In the genomic region with DNA sequence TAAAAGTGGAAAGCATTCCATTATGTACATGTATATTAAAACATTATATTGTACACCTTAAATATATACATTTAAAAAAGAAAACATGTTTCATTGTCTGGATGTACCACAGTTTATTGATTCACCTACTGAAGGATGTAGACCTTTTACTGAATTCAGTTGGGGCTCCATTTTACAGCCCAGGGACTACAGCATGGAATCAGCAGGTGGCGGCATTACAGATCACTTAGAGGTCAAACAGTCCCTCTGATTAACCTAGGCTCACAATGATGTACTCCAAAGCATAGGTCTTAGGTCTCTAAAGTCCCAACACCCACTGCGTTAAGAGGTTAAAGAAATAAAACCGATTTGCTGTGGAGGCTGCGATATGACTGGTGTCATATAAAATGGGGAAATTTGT, we compare ENCODE assay signal across 1 cellular context.
TF ChIP-seq lines count a peak whose summit lies in the region.

No MANE protein-coding gene starts in this region.

TF ChIP-seq in GM23338, 12 proteins besides CTCF, POLR2A, EP300 and RAD21 (continued from another document):
- TF ChIP-seq ZNF462 (CRISPR knock-in tag; IDR thresholded peaks at IDR 0.05) (no peak), NANOG (IDR thresholded peaks at IDR 0.05; ENCODE audit: borderline replicate concordance) (no peak), REST (IDR thresholded peaks at IDR 0.05; ENCODE audit: unreplicated experiment) (no peak), EZH2 (IDR thresholded peaks at IDR 0.05; ENCODE audit: low read depth, unreplicated experiment) (no peak), ZNF331 (CRISPR knock-in tag; IDR thresholded peaks at IDR 0.05; ENCODE audit: low read depth) (no peak), JUNB (IDR thresholded peaks at IDR 0.05; ENCODE audit: unreplicated experiment) (no peak)
- TF ChIP-seq, protein P1, sequence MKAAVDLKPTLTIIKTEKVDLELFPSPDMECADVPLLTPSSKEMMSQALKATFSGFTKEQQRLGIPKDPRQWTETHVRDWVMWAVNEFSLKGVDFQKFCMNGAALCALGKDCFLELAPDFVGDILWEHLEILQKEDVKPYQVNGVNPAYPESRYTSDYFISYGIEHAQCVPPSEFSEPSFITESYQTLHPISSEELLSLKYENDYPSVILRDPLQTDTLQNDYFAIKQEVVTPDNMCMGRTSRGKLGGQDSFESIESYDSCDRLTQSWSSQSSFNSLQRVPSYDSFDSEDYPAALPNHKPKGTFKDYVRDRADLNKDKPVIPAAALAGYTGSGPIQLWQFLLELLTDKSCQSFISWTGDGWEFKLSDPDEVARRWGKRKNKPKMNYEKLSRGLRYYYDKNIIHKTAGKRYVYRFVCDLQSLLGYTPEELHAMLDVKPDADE (IDR thresholded peaks at IDR 0.05), result no peak
